1 cellular context compared by ENCODE assay signal in genomic region chr10:90222939-90223338, GRCh38.
TF ChIP-seq lines count a peak whose summit lies in the region.

No MANE protein-coding gene starts in this region.

TF ChIP-seq in endothelial cell of umbilical vein, 7 proteins besides CTCF, POLR2A, EP300 and RAD21:
- TF ChIP-seq JUN (IDR thresholded peaks at IDR 0.05; ENCODE audit: borderline replicate concordance, insufficient read depth, insufficient read length, low read depth) (no peak), GATA2 (IDR thresholded peaks at IDR 0.05; ENCODE audit: insufficient read depth, insufficient read length, low read depth, low read length) (peak; percentile 36)
TF ChIP-seq in endothelial cell of umbilical vein: peak in this region for 1.
